In the genomic region with DNA sequence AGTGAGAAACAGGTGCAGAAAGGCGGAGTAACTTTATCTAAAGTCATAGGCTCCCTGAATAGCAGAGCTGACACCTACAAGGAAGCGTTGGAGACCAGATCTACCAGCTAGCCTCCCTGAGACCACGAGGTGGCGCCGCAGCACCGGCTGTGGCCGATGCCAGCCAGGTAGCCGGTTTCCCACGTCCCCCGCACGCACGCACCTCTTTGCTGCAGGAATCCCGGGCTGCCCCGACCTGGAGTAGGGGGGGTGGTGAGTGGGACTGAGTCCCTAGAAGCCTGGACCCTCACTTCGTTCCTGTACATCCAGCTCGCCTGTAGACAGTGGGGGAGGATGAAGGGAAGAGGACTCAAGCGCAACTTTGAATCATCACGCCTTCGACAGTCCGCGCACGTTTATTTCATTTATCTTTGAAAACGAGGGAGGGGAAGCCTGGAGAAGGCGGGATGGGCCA, we compare ENCODE assay signal across 8 cellular contexts. TPM values are rescaled to one million over a fixed set of nuclear protein-coding genes. Genes with fewer than 3 reads are reported as not detected.
DNase-seq lines count a peak whose midpoint lies in the region; ATAC-seq and TF ChIP-seq lines count a peak whose summit lies in the region.

No MANE protein-coding gene starts in this region.

- TF ChIP-seq CTCF in BE2C (IDR thresholded peaks at IDR 0.05; ENCODE audit: low read depth, low read length): peak; percentile 88

- H3K4me3 ChIP-seq in BE2C (ENCODE audit: low read depth, low read length): peak overlapping the region; percentile 45

- H3K27me3 ChIP-seq in BE2C: peaks cover 32% of the 10 kb centered on the region

- no peaks in the 10 kb centered on the region for H3K9me3 ChIP-seq in BE2C

- no peaks in the 10 kb centered on the region for H3K36me3 ChIP-seq in BE2C

- peak; percentile 62 to 63 for ATAC-seq in activated CD4-positive, CD25-positive, alpha-beta regulatory T cell treated with anti-CD3 and anti-CD28 coated beads, Interleukin-2, amount 50 U/mL, for 24 hours
- ATAC-seq in HG03095 (IDR thresholded peaks at IDR 0.05; ENCODE audit: unreplicated experiment): no peak

- DNase-seq in BE2C (peak; percentile 84), H4 (ENCODE audit: low spot score) (peak; percentile 78), NCI-H2227 treated with DMSO at 0.1 percent for 48 hours (lab: John Stamatoyannopoulos, UW) (peak; percentile 52), caudate nucleus (lab: John Stamatoyannopoulos, UW) (peak in 58 of 61 donors; percentile 21 to 89 (median 64)), iris pigment epithelial cell (ENCODE audit: low read depth) (peak; percentile 71)
- peak; percentile 71 to 85 for DNase-seq in stimulated activated CD4-positive, alpha-beta T cell treated with anti-CD3 and anti-CD28 coated beads, Interleukin-12 subunit alpha, Interleukin-12 subunit beta, amount 100 ng/mL, for 24 hours (ENCODE audit: low read depth in 2 of 2)

- no peaks in the 10 kb centered on the region for H3K4me1 ChIP-seq in BE2C

- no peak overlapping the region for H3K27ac ChIP-seq in caudate nucleus (ENCODE audit: low read depth, low read length)

RNA-seq across cellular contexts. Expression of a gene that starts 3.7 kb away (rescaled TPM):
- 0.32 TPM for polyA plus RNA-seq in BE2C (2012; ENCODE audit: insufficient read depth, insufficient read length, low read depth)
- not detected in 2 replicates for total RNA-seq in H4 (2014; rRNA removed; shearing (Covaris generic))

RNA-seq across cellular contexts. Expression of a gene that starts 11.5 kb away (rescaled TPM):
- not detected for polyA plus RNA-seq in BE2C (2012; ENCODE audit: insufficient read depth, insufficient read length, low read depth)
- total RNA-seq in H4 (2014; rRNA removed; shearing (Covaris generic)): not detected in 2 replicates

RNA-seq across cellular contexts. Expression of a gene that starts 15.5 kb away (rescaled TPM):
- polyA plus RNA-seq in BE2C (2012; ENCODE audit: insufficient read depth, insufficient read length, low read depth): 66.7 TPM
- 24.6 and 30.1 TPM in 2 replicates for total RNA-seq in H4 (2014; rRNA removed; shearing (Covaris generic))
